Comparison of ENCODE assay signal across 1 cellular context in the genomic region with DNA sequence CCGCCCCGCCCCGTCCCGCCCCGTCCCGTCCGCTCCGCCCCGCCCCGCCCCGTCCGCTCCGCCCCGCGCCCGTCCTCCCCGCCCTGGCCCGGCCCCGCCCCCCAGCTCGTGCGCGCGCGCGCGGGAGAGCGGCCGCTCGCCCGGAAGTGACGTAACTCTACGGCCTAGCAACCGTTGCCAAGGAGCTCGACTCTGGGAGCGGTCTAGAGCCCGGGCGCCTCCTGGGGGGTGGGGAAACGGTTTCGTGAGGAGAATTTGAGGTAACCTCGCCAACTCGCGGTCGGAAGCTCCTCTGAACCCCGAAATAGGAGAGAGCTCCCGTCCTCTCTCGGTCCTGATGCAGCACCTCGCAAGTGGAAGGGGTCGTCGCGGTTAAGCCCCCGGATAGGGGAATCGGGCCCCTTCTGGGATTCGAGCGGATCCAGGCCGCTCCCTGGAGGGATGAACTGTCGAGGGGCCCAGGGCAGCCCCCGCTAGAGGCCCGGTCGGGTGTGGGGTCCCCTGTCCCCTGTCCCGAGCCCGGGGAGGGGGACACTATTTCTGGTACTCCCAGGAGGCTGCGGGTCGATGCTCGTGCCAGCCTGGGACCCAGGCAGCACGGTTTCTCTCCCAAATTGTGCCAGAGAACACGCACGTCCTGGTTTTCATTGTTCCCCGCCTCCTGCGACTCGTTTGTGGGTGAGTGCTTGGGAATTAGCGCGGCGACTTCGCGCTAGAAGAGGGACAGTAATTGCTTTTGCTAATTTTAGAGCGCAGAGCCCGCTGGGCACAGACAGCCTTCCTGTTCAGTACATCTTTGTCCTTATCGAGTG.
TF ChIP-seq lines count a peak whose summit lies in the region.

A gene with protein sequence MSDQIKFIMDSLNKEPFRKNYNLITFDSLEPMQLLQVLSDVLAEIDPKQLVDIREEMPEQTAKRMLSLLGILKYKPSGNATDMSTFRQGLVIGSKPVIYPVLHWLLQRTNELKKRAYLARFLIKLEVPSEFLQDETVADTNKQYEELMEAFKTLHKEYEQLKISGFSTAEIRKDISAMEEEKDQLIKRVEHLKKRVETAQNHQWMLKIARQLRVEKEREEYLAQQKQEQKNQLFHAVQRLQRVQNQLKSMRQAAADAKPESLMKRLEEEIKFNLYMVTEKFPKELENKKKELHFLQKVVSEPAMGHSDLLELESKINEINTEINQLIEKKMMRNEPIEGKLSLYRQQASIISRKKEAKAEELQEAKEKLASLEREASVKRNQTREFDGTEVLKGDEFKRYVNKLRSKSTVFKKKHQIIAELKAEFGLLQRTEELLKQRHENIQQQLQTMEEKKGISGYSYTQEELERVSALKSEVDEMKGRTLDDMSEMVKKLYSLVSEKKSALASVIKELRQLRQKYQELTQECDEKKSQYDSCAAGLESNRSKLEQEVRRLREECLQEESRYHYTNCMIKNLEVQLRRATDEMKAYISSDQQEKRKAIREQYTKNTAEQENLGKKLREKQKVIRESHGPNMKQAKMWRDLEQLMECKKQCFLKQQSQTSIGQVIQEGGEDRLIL (plus strand): TSS at position 174 of the 812 bp plus-strand sequence. CDS start 3,024 bp downstream, outside the sequence.

TF ChIP-seq in HepG2, 621 proteins besides CTCF, POLR2A, EP300 and RAD21 (continued from another document and continues in another):
- TF ChIP-seq, protein P1, sequence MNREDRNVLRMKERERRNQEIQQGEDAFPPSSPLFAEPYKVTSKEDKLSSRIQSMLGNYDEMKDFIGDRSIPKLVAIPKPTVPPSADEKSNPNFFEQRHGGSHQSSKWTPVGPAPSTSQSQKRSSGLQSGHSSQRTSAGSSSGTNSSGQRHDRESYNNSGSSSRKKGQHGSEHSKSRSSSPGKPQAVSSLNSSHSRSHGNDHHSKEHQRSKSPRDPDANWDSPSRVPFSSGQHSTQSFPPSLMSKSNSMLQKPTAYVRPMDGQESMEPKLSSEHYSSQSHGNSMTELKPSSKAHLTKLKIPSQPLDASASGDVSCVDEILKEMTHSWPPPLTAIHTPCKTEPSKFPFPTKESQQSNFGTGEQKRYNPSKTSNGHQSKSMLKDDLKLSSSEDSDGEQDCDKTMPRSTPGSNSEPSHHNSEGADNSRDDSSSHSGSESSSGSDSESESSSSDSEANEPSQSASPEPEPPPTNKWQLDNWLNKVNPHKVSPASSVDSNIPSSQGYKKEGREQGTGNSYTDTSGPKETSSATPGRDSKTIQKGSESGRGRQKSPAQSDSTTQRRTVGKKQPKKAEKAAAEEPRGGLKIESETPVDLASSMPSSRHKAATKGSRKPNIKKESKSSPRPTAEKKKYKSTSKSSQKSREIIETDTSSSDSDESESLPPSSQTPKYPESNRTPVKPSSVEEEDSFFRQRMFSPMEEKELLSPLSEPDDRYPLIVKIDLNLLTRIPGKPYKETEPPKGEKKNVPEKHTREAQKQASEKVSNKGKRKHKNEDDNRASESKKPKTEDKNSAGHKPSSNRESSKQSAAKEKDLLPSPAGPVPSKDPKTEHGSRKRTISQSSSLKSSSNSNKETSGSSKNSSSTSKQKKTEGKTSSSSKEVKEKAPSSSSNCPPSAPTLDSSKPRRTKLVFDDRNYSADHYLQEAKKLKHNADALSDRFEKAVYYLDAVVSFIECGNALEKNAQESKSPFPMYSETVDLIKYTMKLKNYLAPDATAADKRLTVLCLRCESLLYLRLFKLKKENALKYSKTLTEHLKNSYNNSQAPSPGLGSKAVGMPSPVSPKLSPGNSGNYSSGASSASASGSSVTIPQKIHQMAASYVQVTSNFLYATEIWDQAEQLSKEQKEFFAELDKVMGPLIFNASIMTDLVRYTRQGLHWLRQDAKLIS (CRISPR knock-in tag; IDR thresholded peaks at IDR 0.05) = no peak
- TF ChIP-seq, protein P2, sequence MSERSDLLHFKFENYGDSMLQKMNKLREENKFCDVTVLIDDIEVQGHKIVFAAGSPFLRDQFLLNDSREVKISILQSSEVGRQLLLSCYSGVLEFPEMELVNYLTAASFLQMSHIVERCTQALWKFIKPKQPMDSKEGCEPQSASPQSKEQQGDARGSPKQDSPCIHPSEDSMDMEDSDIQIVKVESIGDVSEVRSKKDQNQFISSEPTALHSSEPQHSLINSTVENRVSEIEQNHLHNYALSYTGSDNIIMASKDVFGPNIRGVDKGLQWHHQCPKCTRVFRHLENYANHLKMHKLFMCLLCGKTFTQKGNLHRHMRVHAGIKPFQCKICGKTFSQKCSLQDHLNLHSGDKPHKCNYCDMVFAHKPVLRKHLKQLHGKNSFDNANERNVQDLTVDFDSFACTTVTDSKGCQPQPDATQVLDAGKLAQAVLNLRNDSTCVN (CRISPR knock-in tag; IDR thresholded peaks at IDR 0.05; ENCODE audit: borderline replicate concordance) = no peak
- TF ChIP-seq ISL2 (CRISPR knock-in tag; IDR thresholded peaks at IDR 0.05) (0 out of 2 replicates have a peak, but pooled peaks have one; percentile 10), ZFP36 (IDR thresholded peaks at IDR 0.05; ENCODE audit: borderline replicate concordance, low read depth, low read length, partially characterized antibody) (no peak), MYC (CRISPR knock-in tag; IDR thresholded peaks at IDR 0.05; ENCODE audit: borderline replicate concordance) (no peak; the same call in 1 of the 2 replicates), TBX3 (IDR thresholded peaks at IDR 0.05; ENCODE audit: borderline replicate concordance) (no peak), MIXL1 (CRISPR knock-in tag; IDR thresholded peaks at IDR 0.05) (no peak), ZKSCAN1 (IDR thresholded peaks at IDR 0.05; ENCODE audit: low read length) (no peak), MLLT10 (CRISPR knock-in tag; IDR thresholded peaks at IDR 0.05) (no peak), ZBTB21 (CRISPR knock-in tag; IDR thresholded peaks at IDR 0.05) (no peak), PPARG (CRISPR knock-in tag; conservative IDR thresholded peaks at IDR 0.05) (no peak), ZNF577 (CRISPR knock-in tag; IDR thresholded peaks at IDR 0.05; ENCODE audit: borderline replicate concordance, low read depth) (no peak), NR2F1 (CRISPR knock-in tag; IDR thresholded peaks at IDR 0.05) (no peak), BHLHE40 (IDR thresholded peaks at IDR 0.05; ENCODE audit: low read length) (no peak), NRL (CRISPR knock-in tag; IDR thresholded peaks at IDR 0.05; ENCODE audit: borderline replicate concordance) (peak; percentile 51; the same call in 1 of the 2 replicates), ZNF777 (CRISPR knock-in tag; IDR thresholded peaks at IDR 0.05) (peak; percentile 62; the same call in 1 of the 2 replicates), HMGA1 (CRISPR knock-in tag; conservative IDR thresholded peaks at IDR 0.05) (no peak), ZNF136 (CRISPR knock-in tag; IDR thresholded peaks at IDR 0.05; ENCODE audit: low read depth) (no peak), TAF1 (CRISPR knock-in tag; IDR thresholded peaks at IDR 0.05) (peak; percentile 31; the same call in 1 of the 2 replicates), RFX1 (IDR thresholded peaks at IDR 0.05) (peak; percentile 85), ATRX (CRISPR knock-in tag; IDR thresholded peaks at IDR 0.05; ENCODE audit: borderline replicate concordance) (no peak), ZNF260 (CRISPR knock-in tag; IDR thresholded peaks at IDR 0.05; ENCODE audit: borderline replicate concordance, low read depth) (no peak), SKI (IDR thresholded peaks at IDR 0.05; ENCODE audit: partially characterized antibody) (no peak), ZFP1 (CRISPR knock-in tag; IDR thresholded peaks at IDR 0.05) (0 out of 2 replicates have a peak, but pooled peaks have one; percentile 43), SMAD1 (CRISPR knock-in tag; IDR thresholded peaks at IDR 0.05; ENCODE audit: borderline replicate concordance, low read depth) (0 out of 2 replicates have a peak, but pooled peaks have one; percentile 31), RNF2 (conservative IDR thresholded peaks at IDR 0.05; ENCODE audit: low read depth) (no peak)
- TF ChIP-seq, protein P3, sequence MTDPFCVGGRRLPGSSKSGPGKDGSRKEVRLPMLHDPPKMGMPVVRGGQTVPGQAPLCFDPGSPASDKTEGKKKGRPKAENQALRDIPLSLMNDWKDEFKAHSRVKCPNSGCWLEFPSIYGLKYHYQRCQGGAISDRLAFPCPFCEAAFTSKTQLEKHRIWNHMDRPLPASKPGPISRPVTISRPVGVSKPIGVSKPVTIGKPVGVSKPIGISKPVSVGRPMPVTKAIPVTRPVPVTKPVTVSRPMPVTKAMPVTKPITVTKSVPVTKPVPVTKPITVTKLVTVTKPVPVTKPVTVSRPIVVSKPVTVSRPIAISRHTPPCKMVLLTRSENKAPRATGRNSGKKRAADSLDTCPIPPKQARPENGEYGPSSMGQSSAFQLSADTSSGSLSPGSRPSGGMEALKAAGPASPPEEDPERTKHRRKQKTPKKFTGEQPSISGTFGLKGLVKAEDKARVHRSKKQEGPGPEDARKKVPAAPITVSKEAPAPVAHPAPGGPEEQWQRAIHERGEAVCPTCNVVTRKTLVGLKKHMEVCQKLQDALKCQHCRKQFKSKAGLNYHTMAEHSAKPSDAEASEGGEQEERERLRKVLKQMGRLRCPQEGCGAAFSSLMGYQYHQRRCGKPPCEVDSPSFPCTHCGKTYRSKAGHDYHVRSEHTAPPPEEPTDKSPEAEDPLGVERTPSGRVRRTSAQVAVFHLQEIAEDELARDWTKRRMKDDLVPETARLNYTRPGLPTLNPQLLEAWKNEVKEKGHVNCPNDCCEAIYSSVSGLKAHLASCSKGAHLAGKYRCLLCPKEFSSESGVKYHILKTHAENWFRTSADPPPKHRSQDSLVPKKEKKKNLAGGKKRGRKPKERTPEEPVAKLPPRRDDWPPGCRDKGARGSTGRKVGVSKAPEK (CRISPR knock-in tag; IDR thresholded peaks at IDR 0.05; ENCODE audit: borderline replicate concordance) = no peak
- TF ChIP-seq, protein P4, sequence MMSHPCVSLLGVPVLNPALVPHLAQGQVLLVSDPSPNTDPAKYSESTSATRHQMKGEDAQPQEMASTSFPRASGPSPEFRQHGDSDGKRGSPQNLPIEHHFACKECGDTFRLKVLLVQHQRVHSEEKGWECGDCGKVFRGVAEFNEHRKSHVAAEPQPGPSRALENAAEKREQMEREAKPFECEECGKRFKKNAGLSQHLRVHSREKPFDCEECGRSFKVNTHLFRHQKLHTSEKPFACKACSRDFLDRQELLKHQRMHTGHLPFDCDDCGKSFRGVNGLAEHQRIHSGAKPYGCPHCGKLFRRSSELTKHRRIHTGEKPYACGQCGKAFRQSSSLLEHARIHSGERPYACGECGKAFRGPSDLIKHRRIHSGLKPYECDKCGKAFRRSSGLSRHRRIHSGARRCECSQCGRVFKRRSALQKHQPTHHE (CRISPR knock-in tag; IDR thresholded peaks at IDR 0.05; ENCODE audit: borderline replicate concordance) = no peak; the same call in 1 of the 2 replicates
- TF ChIP-seq, protein P5, sequence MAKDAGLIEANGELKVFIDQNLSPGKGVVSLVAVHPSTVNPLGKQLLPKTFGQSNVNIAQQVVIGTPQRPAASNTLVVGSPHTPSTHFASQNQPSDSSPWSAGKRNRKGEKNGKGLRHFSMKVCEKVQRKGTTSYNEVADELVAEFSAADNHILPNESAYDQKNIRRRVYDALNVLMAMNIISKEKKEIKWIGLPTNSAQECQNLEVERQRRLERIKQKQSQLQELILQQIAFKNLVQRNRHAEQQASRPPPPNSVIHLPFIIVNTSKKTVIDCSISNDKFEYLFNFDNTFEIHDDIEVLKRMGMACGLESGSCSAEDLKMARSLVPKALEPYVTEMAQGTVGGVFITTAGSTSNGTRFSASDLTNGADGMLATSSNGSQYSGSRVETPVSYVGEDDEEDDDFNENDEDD (CRISPR knock-in tag; IDR thresholded peaks at IDR 0.05; ENCODE audit: borderline replicate concordance) = peak; percentile 25; the same call in 1 of the 2 replicates
- TF ChIP-seq, protein P6, sequence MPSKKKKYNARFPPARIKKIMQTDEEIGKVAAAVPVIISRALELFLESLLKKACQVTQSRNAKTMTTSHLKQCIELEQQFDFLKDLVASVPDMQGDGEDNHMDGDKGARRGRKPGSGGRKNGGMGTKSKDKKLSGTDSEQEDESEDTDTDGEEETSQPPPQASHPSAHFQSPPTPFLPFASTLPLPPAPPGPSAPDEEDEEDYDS (CRISPR knock-in tag; IDR thresholded peaks at IDR 0.05) = no peak
- TF ChIP-seq, protein P7, sequence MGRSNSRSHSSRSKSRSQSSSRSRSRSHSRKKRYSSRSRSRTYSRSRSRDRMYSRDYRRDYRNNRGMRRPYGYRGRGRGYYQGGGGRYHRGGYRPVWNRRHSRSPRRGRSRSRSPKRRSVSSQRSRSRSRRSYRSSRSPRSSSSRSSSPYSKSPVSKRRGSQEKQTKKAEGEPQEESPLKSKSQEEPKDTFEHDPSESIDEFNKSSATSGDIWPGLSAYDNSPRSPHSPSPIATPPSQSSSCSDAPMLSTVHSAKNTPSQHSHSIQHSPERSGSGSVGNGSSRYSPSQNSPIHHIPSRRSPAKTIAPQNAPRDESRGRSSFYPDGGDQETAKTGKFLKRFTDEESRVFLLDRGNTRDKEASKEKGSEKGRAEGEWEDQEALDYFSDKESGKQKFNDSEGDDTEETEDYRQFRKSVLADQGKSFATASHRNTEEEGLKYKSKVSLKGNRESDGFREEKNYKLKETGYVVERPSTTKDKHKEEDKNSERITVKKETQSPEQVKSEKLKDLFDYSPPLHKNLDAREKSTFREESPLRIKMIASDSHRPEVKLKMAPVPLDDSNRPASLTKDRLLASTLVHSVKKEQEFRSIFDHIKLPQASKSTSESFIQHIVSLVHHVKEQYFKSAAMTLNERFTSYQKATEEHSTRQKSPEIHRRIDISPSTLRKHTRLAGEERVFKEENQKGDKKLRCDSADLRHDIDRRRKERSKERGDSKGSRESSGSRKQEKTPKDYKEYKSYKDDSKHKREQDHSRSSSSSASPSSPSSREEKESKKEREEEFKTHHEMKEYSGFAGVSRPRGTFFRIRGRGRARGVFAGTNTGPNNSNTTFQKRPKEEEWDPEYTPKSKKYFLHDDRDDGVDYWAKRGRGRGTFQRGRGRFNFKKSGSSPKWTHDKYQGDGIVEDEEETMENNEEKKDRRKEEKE (IDR thresholded peaks at IDR 0.05) = no peak
- TF ChIP-seq, protein P8, sequence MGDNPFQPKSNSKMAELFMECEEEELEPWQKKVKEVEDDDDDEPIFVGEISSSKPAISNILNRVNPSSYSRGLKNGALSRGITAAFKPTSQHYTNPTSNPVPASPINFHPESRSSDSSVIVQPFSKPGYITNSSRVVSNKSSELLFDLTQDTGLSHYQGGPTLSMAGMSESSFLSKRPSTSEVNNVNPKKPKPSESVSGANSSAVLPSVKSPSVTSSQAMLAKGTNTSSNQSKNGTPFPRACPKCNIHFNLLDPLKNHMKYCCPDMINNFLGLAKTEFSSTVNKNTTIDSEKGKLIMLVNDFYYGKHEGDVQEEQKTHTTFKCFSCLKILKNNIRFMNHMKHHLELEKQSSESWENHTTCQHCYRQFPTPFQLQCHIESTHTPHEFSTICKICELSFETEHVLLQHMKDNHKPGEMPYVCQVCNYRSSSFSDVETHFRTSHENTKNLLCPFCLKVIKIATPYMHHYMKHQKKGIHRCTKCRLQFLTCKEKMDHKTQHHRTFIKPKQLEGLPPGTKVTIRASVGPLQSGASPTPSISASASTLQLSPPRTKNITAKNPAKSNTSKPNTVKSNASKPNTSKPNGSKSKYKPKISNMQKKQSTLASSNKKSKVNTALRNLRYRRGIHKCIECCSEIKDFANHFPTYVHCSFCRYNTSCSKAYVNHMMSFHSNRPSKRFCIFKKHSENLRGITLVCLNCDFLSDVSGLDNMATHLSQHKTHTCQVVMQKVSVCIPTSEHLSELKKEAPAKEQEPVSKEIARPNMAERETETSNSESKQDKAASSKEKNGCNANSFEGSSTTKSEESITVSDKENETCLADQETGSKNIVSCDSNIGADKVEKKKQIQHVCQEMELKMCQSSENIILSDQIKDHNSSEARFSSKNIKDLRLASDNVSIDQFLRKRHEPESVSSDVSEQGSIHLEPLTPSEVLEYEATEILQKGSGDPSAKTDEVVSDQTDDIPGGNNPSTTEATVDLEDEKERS (CRISPR knock-in tag; IDR thresholded peaks at IDR 0.05) = 0 out of 2 replicates have a peak, but pooled peaks have one; percentile 19
- TF ChIP-seq, protein P9, sequence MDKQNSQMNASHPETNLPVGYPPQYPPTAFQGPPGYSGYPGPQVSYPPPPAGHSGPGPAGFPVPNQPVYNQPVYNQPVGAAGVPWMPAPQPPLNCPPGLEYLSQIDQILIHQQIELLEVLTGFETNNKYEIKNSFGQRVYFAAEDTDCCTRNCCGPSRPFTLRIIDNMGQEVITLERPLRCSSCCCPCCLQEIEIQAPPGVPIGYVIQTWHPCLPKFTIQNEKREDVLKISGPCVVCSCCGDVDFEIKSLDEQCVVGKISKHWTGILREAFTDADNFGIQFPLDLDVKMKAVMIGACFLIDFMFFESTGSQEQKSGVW (CRISPR knock-in tag; IDR thresholded peaks at IDR 0.05; ENCODE audit: borderline replicate concordance) = no peak
